ENCODE assay signal across 1 cellular context in the genomic region with DNA sequence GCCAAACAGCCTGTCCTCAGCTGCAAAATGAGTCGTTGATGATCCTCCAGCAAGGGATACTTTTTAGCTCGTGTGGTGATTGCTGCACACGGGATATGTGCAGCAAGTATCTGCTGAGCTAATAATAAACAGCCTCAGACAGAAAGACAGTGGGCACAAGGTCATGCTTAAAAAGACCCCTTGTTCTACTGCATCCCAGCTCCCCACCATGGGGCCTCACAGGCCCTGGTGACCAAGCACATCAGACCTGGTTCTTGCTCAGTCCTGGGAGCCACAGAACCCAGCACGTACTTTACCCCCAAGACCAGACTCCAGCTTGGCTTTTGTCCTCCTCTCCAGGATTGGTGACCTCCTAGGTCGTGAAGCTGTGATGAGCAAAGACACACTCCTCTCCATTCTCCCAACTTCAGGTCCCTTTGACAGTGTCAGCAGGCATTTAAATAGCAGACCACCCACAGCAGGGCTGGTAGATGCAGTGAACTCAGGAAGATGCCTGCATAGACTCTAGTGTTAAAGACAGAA.
TF ChIP-seq lines count a peak whose summit lies in the region.

No MANE protein-coding gene starts in this region.

TF ChIP-seq in HepG2, 621 proteins besides CTCF, POLR2A, EP300 and RAD21 (continued from another document and continues in another):
- TF ChIP-seq REST (IDR thresholded peaks at IDR 0.05; ENCODE audit: borderline replicate concordance in 1 of 2, low read depth in 1 of 2, low read length in 2 of 2) (peak in 1 of 2 experiments; percentile 32; a peak in 1 of 4 replicates), ZBTB42 (CRISPR knock-in tag; IDR thresholded peaks at IDR 0.05) (no peak), HDAC2 (CRISPR knock-in tag; IDR thresholded peaks at IDR 0.05) (peak; percentile 43; the same call in 1 of the 2 replicates), ZNF839 (CRISPR knock-in tag; IDR thresholded peaks at IDR 0.05; ENCODE audit: borderline replicate concordance) (no peak), RCOR2 (CRISPR knock-in tag; IDR thresholded peaks at IDR 0.05) (0 out of 2 replicates have a peak, but pooled peaks have one; percentile 31), ATF2 (CRISPR knock-in tag; IDR thresholded peaks at IDR 0.05) (no peak), ZMYM4 (CRISPR knock-in tag; IDR thresholded peaks at IDR 0.05) (peak; percentile 73), SPEN (CRISPR knock-in tag; IDR thresholded peaks at IDR 0.05; ENCODE audit: low read depth) (0 out of 2 replicates have a peak, but pooled peaks have one; percentile 48), ZSCAN20 (CRISPR knock-in tag; IDR thresholded peaks at IDR 0.05; ENCODE audit: borderline replicate concordance) (no peak), FOXP4 (CRISPR knock-in tag; IDR thresholded peaks at IDR 0.05) (peak; percentile 48; the same call in 1 of the 2 replicates), ZNF256 (CRISPR knock-in tag; conservative IDR thresholded peaks at IDR 0.05) (no peak), ZNF558 (CRISPR knock-in tag; IDR thresholded peaks at IDR 0.05; ENCODE audit: borderline replicate concordance) (no peak), ZBTB7B (CRISPR knock-in tag; IDR thresholded peaks at IDR 0.05) (peak; percentile 95), TOPORS (CRISPR knock-in tag; IDR thresholded peaks at IDR 0.05) (no peak), SNAPC5 (CRISPR knock-in tag; IDR thresholded peaks at IDR 0.05; ENCODE audit: borderline replicate concordance) (no peak), NR2C2 (CRISPR knock-in tag; IDR thresholded peaks at IDR 0.05; ENCODE audit: borderline replicate concordance) (peak; percentile 10; the same call in 1 of the 2 replicates), ZNF20 (CRISPR knock-in tag; IDR thresholded peaks at IDR 0.05) (no peak), ZBTB33 (CRISPR knock-in tag; IDR thresholded peaks at IDR 0.05) (0 out of 2 replicates have a peak, but pooled peaks have one; percentile 34), FOXC1 (CRISPR knock-in tag; IDR thresholded peaks at IDR 0.05; ENCODE audit: borderline replicate concordance) (no peak), KDM1A (CRISPR knock-in tag; IDR thresholded peaks at IDR 0.05) (0 out of 2 replicates have a peak, but pooled peaks have one; percentile 11), SOX5 (CRISPR knock-in tag; IDR thresholded peaks at IDR 0.05; ENCODE audit: borderline replicate concordance) (no peak), CHD4 (IDR thresholded peaks at IDR 0.05; ENCODE audit: borderline replicate concordance, low read length) (0 out of 2 replicates have a peak, but pooled peaks have one; percentile 25), ZNF292 (CRISPR knock-in tag; IDR thresholded peaks at IDR 0.05; ENCODE audit: borderline replicate concordance, low read depth) (no peak), ZNF317 (CRISPR knock-in tag; IDR thresholded peaks at IDR 0.05) (0 out of 2 replicates have a peak, but pooled peaks have one; percentile 28), ZNF530 (CRISPR knock-in tag; IDR thresholded peaks at IDR 0.05; ENCODE audit: low read depth) (no peak), ARID5B (CRISPR knock-in tag; IDR thresholded peaks at IDR 0.05) (peak; percentile 77), RARA (CRISPR knock-in tag; IDR thresholded peaks at IDR 0.05) (peak; percentile 42), ZNF34 (CRISPR knock-in tag; IDR thresholded peaks at IDR 0.05; ENCODE audit: borderline replicate concordance) (no peak), ZNF549 (CRISPR knock-in tag; IDR thresholded peaks at IDR 0.05) (no peak), NR3C1 (CRISPR knock-in tag; IDR thresholded peaks at IDR 0.05) (no peak), SMC3 (IDR thresholded peaks at IDR 0.05; ENCODE audit: low read length) (no peak), PLRG1 (conservative IDR thresholded peaks at IDR 0.05) (no peak), ZNF557 (CRISPR knock-in tag; IDR thresholded peaks at IDR 0.05) (no peak)
- TF ChIP-seq, protein P1, sequence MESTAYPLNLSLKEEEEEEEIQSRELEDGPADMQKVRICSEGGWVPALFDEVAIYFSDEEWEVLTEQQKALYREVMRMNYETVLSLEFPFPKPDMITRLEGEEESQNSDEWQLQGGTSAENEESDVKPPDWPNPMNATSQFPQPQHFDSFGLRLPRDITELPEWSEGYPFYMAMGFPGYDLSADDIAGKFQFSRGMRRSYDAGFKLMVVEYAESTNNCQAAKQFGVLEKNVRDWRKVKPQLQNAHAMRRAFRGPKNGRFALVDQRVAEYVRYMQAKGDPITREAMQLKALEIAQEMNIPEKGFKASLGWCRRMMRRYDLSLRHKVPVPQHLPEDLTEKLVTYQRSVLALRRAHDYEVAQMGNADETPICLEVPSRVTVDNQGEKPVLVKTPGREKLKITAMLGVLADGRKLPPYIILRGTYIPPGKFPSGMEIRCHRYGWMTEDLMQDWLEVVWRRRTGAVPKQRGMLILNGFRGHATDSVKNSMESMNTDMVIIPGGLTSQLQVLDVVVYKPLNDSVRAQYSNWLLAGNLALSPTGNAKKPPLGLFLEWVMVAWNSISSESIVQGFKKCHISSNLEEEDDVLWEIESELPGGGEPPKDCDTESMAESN (CRISPR knock-in tag; conservative IDR thresholded peaks at IDR 0.05) = no peak
- TF ChIP-seq, protein P2, sequence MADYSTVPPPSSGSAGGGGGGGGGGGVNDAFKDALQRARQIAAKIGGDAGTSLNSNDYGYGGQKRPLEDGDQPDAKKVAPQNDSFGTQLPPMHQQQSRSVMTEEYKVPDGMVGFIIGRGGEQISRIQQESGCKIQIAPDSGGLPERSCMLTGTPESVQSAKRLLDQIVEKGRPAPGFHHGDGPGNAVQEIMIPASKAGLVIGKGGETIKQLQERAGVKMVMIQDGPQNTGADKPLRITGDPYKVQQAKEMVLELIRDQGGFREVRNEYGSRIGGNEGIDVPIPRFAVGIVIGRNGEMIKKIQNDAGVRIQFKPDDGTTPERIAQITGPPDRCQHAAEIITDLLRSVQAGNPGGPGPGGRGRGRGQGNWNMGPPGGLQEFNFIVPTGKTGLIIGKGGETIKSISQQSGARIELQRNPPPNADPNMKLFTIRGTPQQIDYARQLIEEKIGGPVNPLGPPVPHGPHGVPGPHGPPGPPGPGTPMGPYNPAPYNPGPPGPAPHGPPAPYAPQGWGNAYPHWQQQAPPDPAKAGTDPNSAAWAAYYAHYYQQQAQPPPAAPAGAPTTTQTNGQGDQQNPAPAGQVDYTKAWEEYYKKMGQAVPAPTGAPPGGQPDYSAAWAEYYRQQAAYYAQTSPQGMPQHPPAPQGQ (CRISPR knock-in tag; IDR thresholded peaks at IDR 0.05; ENCODE audit: borderline replicate concordance) = no peak
- TF ChIP-seq, protein P3, sequence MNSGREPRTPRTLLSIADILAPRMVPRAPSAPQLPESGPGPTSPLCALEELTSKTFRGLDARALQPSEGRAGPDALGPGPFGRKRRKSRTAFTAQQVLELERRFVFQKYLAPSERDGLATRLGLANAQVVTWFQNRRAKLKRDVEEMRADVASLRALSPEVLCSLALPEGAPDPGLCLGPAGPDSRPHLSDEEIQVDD (CRISPR knock-in tag; IDR thresholded peaks at IDR 0.05; ENCODE audit: borderline replicate concordance) = no peak
- TF ChIP-seq, protein P4, sequence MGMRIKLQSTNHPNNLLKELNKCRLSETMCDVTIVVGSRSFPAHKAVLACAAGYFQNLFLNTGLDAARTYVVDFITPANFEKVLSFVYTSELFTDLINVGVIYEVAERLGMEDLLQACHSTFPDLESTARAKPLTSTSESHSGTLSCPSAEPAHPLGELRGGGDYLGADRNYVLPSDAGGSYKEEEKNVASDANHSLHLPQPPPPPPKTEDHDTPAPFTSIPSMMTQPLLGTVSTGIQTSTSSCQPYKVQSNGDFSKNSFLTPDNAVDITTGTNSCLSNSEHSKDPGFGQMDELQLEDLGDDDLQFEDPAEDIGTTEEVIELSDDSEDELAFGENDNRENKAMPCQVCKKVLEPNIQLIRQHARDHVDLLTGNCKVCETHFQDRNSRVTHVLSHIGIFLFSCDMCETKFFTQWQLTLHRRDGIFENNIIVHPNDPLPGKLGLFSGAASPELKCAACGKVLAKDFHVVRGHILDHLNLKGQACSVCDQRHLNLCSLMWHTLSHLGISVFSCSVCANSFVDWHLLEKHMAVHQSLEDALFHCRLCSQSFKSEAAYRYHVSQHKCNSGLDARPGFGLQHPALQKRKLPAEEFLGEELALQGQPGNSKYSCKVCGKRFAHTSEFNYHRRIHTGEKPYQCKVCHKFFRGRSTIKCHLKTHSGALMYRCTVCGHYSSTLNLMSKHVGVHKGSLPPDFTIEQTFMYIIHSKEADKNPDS (CRISPR knock-in tag; IDR thresholded peaks at IDR 0.05) = 0 out of 2 replicates have a peak, but pooled peaks have one; percentile 22
